ENCODE assay signal across 1 cellular context in the genomic region with DNA sequence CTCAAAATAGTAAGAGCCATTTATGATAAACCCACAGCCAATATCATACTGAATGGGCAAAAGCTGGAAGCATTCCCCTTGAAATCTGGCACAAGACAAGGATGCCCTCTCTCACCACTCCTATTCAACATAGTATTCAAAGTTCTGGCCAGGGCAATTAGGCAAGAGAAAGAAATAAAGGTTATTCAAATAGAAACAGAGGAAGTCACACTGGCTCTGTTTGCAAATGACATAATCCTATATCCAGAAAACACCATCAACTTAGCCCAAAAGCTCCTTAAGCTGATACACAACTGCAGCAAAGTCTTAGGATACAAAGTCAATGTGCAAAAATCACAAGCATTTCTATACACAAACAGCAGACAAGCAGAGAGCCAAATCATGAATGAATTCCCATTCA. TPM values are rescaled to one million over a fixed set of nuclear protein-coding genes. Genes with fewer than 3 reads are reported as not detected.
"Had no signal": no experiment of that assay in that cellular context is flagged by ENCODE, and none has a peak within 500 bp of the region (broad histone marks: within the 10 kb centered on the region; RNA-seq: fewer than 3 reads in every experiment).

No MANE protein-coding gene starts in this region.

RNA-seq across cellular contexts. Expression of gene HIVEP3, which starts 49.8 kb away (rescaled TPM):
- total RNA-seq: G401 had no signal
